In the genomic region with DNA sequence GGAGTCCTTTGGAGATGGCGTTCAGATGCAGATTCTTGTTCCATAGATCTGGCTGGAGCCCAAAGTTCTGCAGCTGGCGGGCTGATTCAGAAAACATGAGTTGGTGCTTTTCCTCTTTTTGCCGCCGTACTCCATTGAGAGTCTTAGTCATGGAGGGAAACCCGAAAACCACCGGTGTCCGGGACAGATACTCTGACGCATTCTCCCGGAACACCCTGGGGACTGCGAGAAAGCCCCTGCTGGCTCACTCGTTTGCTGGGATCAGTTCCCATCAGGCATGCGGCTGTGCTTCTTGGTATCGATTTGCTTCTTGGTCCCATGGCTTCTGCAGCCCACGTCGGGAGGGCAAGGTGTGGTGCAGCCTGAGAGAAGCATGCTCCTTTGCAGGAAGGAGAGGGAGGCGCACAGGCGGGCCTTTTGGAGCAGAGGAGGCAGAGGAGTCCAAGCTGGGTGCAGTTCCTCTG, we compare ENCODE assay signal across 8 cellular contexts. TPM values are rescaled to one million over a fixed set of nuclear protein-coding genes. Genes with fewer than 3 reads are reported as not detected.
DNase-seq lines count a peak whose midpoint lies in the region; ATAC-seq and TF ChIP-seq lines count a peak whose summit lies in the region.

No MANE protein-coding gene starts in this region.

- intact Hi-C loops in body of pancreas (cut with DNase I) (no loop called here), mucosa of descending colon (cut with DNase I, micrococcal nuclease) (no loop called here)

- no peaks in the 10 kb centered on the region for H3K27me3 ChIP-seq in body of pancreas

- TF ChIP-seq POLR2A in body of pancreas (IDR thresholded peaks at IDR 0.05): no peak

- no peak for TF ChIP-seq CTCF in AG09319 (IDR thresholded peaks at IDR 0.05; ENCODE audit: low read depth, low read length)
- no peak for TF ChIP-seq CTCF in body of pancreas (IDR thresholded peaks at IDR 0.05)
- no peak for TF ChIP-seq CTCF in mucosa of descending colon (IDR thresholded peaks at IDR 0.05)
- TF ChIP-seq CTCF in endothelial cell (IDR thresholded peaks at IDR 0.05; ENCODE audit: unreplicated experiment): no peak

- H3K4me1 ChIP-seq in body of pancreas (peaks cover 22% of the 10 kb centered on the region), mucosa of descending colon (ENCODE audit: low read depth) (peaks cover 13% of the 10 kb centered on the region)

- no peak overlapping the region for H3K4me3 Mint-ChIP-seq in endothelial cell (ENCODE audit: unreplicated experiment)

- H3K27ac Mint-ChIP-seq in endothelial cell (ENCODE audit: unreplicated experiment): no peak overlapping the region

- peaks cover 24% of the 10 kb centered on the region for H3K36me3 Mint-ChIP-seq in endothelial cell (ENCODE audit: low read depth, unreplicated experiment)

- WGBS in body of pancreas, 2 donors: 54 to 85% methylated on average over 6 to 17 of the region's 17 CpGs

- no peaks in the 10 kb centered on the region for H3K36me3 ChIP-seq in body of pancreas (replicated peaks in 1 of 2; ENCODE audit: insufficient read depth in 1 of 2, low read depth in 2 of 2)
- no peaks in the 10 kb centered on the region for H3K36me3 ChIP-seq in mucosa of descending colon (ENCODE audit: low read depth)

- peaks cover 62% of the 10 kb centered on the region for H3K4me1 Mint-ChIP-seq in endothelial cell (ENCODE audit: unreplicated experiment)

- H3K9me3 ChIP-seq in body of pancreas (no peaks in the 10 kb centered on the region), mucosa of descending colon (no peaks in the 10 kb centered on the region)

- no peaks in the 10 kb centered on the region for H3K9me3 Mint-ChIP-seq in endothelial cell (ENCODE audit: unreplicated experiment)

- H3K27me3 Mint-ChIP-seq in endothelial cell (ENCODE audit: unreplicated experiment): peaks cover 7% of the 10 kb centered on the region

- DNase-seq in AG09319 (ENCODE audit: extremely low read depth, low read depth) (peak; percentile 39), HS-27A (ENCODE audit: low read depth) (peak; percentile 51), body of pancreas (peak in 3 of 4 donors; percentile 35 to 77 (median 41)), mucosa of descending colon (peak in 2 of 3 donors; percentile 53 to 72), endothelial cell (ENCODE audit: low spot score) (no peak)

- peak; percentile 45 for ATAC-seq in body of pancreas
- peak; percentile 49 for ATAC-seq in mucosa of descending colon
- ATAC-seq in GM19467 (IDR thresholded peaks at IDR 0.05; ENCODE audit: unreplicated experiment): no peak
- no peak for ATAC-seq in GM19035 (IDR thresholded peaks at IDR 0.05; ENCODE audit: unreplicated experiment)
- ATAC-seq in GM19395 (IDR thresholded peaks at IDR 0.05; ENCODE audit: unreplicated experiment): no peak

- H3K4me3 ChIP-seq in body of pancreas (no peak overlapping the region), mucosa of descending colon (no peak overlapping the region)

- peak overlapping the region in 1 of 4 donors; percentile 59 for H3K27ac ChIP-seq in body of pancreas

RNA-seq across cellular contexts. Expression of a gene that starts 30.8 kb away (rescaled TPM):
- total RNA-seq in body of pancreas (100 to 1,000 TPM in 1 of 2 donors, 10 to 100 TPM in 1; 26.5 to 137 TPM), mucosa of descending colon (10 to 100 TPM; 19.3 to 39.0 (median 21.7) TPM), endothelial cell (ENCODE audit: unreplicated experiment) (32.3 TPM)

Comparison
In these comparisons a context has a peak if more than half of its experiments do, and no peak if none do; other contexts are left out.
1. ATAC-seq: peak in body of pancreas (single experiment) and mucosa of descending colon (single experiment); none in GM19467 (single experiment), GM19035 (single experiment) and GM19395 (single experiment).